In genomic region chr5:154269414-154269813, GRCh38 we compare ENCODE assay signal across 26 cellular contexts.
"Had no signal": no experiment of that assay in that cellular context is flagged by ENCODE, and none has a peak within 500 bp of the region (broad histone marks: within the 10 kb centered on the region; RNA-seq: fewer than 3 reads in every experiment).

No MANE protein-coding gene starts in this region.

- H3K27me3 Mint-ChIP-seq: naive thymus-derived CD4-positive, alpha-beta T cell; natural killer cell treated with Interleukin-12 subunit alpha and Interleukin-12 subunit beta and Interleukin-15 and Interleukin-18, amount 100 ng/mL, for 72 hours; progenitor cell of endocrine pancreas; stimulated activated naive B cell treated with anti-CD40 and anti-IgM and Interleukin-4, amounts not matched to agents 10 μg/mL and 1 μg/mL and 100 μg/mL, for 72 hours had no signal

- ATAC-seq: left colon; left lung; lower lobe of right lung; mucosa of descending colon; naive thymus-derived CD4-positive, alpha-beta T cell; natural killer cell treated with Interleukin-12 subunit alpha and Interleukin-12 subunit beta and Interleukin-15 and Interleukin-18, amount 100 ng/mL, for 72 hours; right lobe of liver; stimulated activated naive B cell treated with anti-CD40 and anti-IgM and Interleukin-4, amounts not matched to agents 10 μg/mL and 1 μg/mL and 100 μg/mL, for 72 hours; stimulated activated naive CD8-positive, alpha-beta T cell treated with anti-CD3 and anti-CD28 coated beads, Interleukin-15, Interleukin-2, amounts not matched to agents 100 U/mL and 50 U/mL, for 24 hours had no signal

- H3K27ac Mint-ChIP-seq: naive thymus-derived CD4-positive, alpha-beta T cell; progenitor cell of endocrine pancreas; stimulated activated naive B cell treated with anti-CD40 and anti-IgM and Interleukin-4, amounts not matched to agents 10 μg/mL and 1 μg/mL and 100 μg/mL, for 72 hours had no signal

- H3K4me3 Mint-ChIP-seq: immature natural killer cell; naive thymus-derived CD4-positive, alpha-beta T cell; natural killer cell treated with Interleukin-12 subunit alpha and Interleukin-12 subunit beta and Interleukin-15 and Interleukin-18, amount 100 ng/mL, for 72 hours; stimulated activated naive B cell treated with anti-CD40 and anti-IgM and Interleukin-4, amounts not matched to agents 10 μg/mL and 1 μg/mL and 100 μg/mL, for 72 hours had no signal

- H3K36me3 Mint-ChIP-seq: natural killer cell treated with Interleukin-12 subunit alpha and Interleukin-12 subunit beta and Interleukin-15 and Interleukin-18, amount 100 ng/mL, for 72 hours; stimulated activated naive B cell treated with anti-CD40 and anti-IgM and Interleukin-4, amounts not matched to agents 10 μg/mL and 1 μg/mL and 100 μg/mL, for 72 hours had no signal

- H3K9me3 Mint-ChIP-seq: immature natural killer cell; naive thymus-derived CD4-positive, alpha-beta T cell; natural killer cell treated with Interleukin-12 subunit alpha and Interleukin-12 subunit beta and Interleukin-15 and Interleukin-18, amount 100 ng/mL, for 72 hours; stimulated activated naive B cell treated with anti-CD40 and anti-IgM and Interleukin-4, amounts not matched to agents 10 μg/mL and 1 μg/mL and 100 μg/mL, for 72 hours had no signal

- DNase-seq: hypothalamus; immature natural killer cell; kidney; left colon; left lung; lower lobe of right lung; mammary epithelial cell; mesendoderm; midbrain; mucosa of descending colon; naive thymus-derived CD4-positive, alpha-beta T cell; occipital lobe; ovary; right lobe of liver; stimulated activated CD4-positive, alpha-beta T cell treated with anti-CD3 and anti-CD28 coated beads, Interleukin-1b, Interleukin-23, amount 100 ng/mL, for 48 hours; stimulated activated CD4-positive, alpha-beta T cell treated with anti-CD3 and anti-CD28 coated beads, Interleukin-2, amount 100 ng/mL, for 48 hours; stimulated activated CD4-positive, alpha-beta T cell treated with anti-CD3 and anti-CD28 coated beads, Interleukin-4, amount 100 ng/mL, for 4 hours; stimulated activated CD8-positive, alpha-beta memory T cell treated with anti-CD3 and anti-CD28 coated beads, Interleukin-4, amount 100 ng/mL, for 48 hours; stimulated activated naive B cell treated with anti-CD40 and anti-IgM and Interleukin-4, amounts not matched to agents 10 μg/mL and 1 μg/mL and 100 μg/mL, for 72 hours; stimulated activated naive CD8-positive, alpha-beta T cell treated with anti-CD3 and anti-CD28 coated beads, Interleukin-15, Interleukin-2, amounts not matched to agents 100 U/mL and 50 U/mL, for 24 hours; stomach; testis; thyroid gland; transverse colon had no signal
